In the genomic region with DNA sequence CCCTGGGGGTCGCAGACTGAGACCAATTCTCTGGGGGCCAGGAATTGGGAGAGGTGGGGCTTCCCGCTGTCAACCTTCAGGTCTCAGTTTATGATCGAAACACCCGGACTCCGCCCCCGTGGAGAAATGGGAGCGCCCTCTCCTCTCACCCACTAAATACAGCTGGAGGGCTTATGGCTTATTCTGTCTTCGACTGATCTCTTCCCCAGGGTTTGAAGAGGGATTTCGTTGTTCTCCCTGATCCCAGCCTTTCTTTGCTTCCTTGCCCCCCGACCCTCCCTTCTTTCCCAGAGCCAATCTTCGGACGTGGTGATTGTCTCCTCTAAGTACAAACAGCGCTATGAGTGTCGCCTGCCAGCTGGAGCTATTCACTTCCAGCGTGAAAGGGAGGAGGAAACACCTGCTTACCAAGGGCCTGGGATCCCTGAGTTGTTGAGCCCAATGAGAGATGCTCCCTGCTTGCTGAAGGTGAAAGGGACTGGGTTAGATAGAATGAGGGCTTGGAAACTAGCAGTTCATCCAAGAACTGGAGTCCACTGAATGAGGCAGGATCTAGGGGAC, we compare ENCODE assay signal across 8 cellular contexts. TPM values are rescaled to one million over a fixed set of nuclear protein-coding genes. Genes with fewer than 3 reads are reported as not detected.
DNase-seq lines count a peak whose midpoint lies in the region; ATAC-seq, FAIRE-seq and TF ChIP-seq lines count a peak whose summit lies in the region.

No MANE protein-coding gene starts in this region.

- DNase-seq in GM12891 (ENCODE audit: insufficient read length, low spot score) (no peak), NAMALWA (ENCODE audit: low spot score) (peak; percentile 26), coronary artery (ENCODE audit: low spot score) (no peak), mesendoderm (no peak)
- no peak for DNase-seq in stimulated activated naive CD8-positive, alpha-beta T cell treated with anti-CD3 and anti-CD28 coated beads, Interleukin-15, Interleukin-2, amounts not matched to agents 100 U/mL and 50 U/mL, for 24 hours

- no peak overlapping the region for H2AK5ac ChIP-seq in mesendoderm (ENCODE audit: low read length)

- no peak overlapping the region for H2BK5ac ChIP-seq in mesendoderm (ENCODE audit: low read length)

- H3K4me1 ChIP-seq in mesendoderm (ENCODE audit: control insufficient read depth, low read depth, low read length) = peaks cover 3% of the 10 kb centered on the region

- peak overlapping the region; percentile 96 for H3K56ac ChIP-seq in mesendoderm (ENCODE audit: low read length)

- H4K8ac ChIP-seq in mesendoderm (ENCODE audit: low read depth, low read length) = no peak overlapping the region

- no peak overlapping the region for H3K23ac ChIP-seq in mesendoderm (ENCODE audit: low read length)

- peak overlapping the region; percentile 75 for H3K4me2 ChIP-seq in mesendoderm (ENCODE audit: low read length)

- no peaks in the 10 kb centered on the region for H3K27me3 ChIP-seq in mesendoderm (ENCODE audit: insufficient read depth, low read length, poor library complexity)

- no peak overlapping the region for H3K4ac ChIP-seq in mesendoderm (ENCODE audit: low read depth, low read length)

- peak; percentile 55 for FAIRE-seq in GM12891 (lab: Jason Lieb, UNC)

- peak overlapping the region; percentile 40 to 79 for H3K27ac ChIP-seq in coronary artery
- no peak overlapping the region for H3K27ac ChIP-seq in mesendoderm (ENCODE audit: low read depth, low read length)

- peak overlapping the region; percentile 89 for H3K9ac ChIP-seq in mesendoderm (ENCODE audit: low read length)

- H3K79me2 ChIP-seq in mesendoderm (ENCODE audit: control insufficient read depth, insufficient read depth, low read length) = no peaks in the 10 kb centered on the region

- no peak overlapping the region for H4K5ac ChIP-seq in mesendoderm (ENCODE audit: low read length)

- peak overlapping the region; percentile 88 for H3K4me3 ChIP-seq in coronary artery
- H3K4me3 ChIP-seq in mesendoderm (ENCODE audit: low read length) = peak overlapping the region; percentile 95

- H3K36me3 ChIP-seq in mesendoderm (ENCODE audit: control insufficient read depth, insufficient read depth, low read length) = no peaks in the 10 kb centered on the region

- ATAC-seq in GM18502 (IDR thresholded peaks at IDR 0.05; ENCODE audit: poor library complexity, unreplicated experiment) = no peak
- ATAC-seq in HG02610 (IDR thresholded peaks at IDR 0.05; ENCODE audit: unreplicated experiment) = no peak
- ATAC-seq in GM18858 (IDR thresholded peaks at IDR 0.05; ENCODE audit: unreplicated experiment) = no peak
- no peak for ATAC-seq in stimulated activated naive CD8-positive, alpha-beta T cell treated with anti-CD3 and anti-CD28 coated beads, Interleukin-15, Interleukin-2, amounts not matched to agents 100 U/mL and 50 U/mL, for 24 hours

- WGBS in mesendoderm (ENCODE audit: extremely low coverage, insufficient coverage, low lambda C conversion rate) = no CpG with 5 or more reads among the region's 15 CpGs

- TF ChIP-seq POLR2A in GM12891 (IDR thresholded peaks at IDR 0.05; ENCODE audit: low read depth, low read length) = no peak

- TF ChIP-seq CTCF in coronary artery (IDR thresholded peaks at IDR 0.05) = no peak

- H3K18ac ChIP-seq in mesendoderm (ENCODE audit: low read length) = no peak overlapping the region

- H2BK15ac ChIP-seq in mesendoderm (replicated peaks; ENCODE audit: low read depth) = no peak overlapping the region

- H3K79me1 ChIP-seq in mesendoderm (ENCODE audit: low read length) = peaks cover 1% of the 10 kb centered on the region

- H2BK120ac ChIP-seq in mesendoderm (ENCODE audit: low read depth, low read length) = no peak overlapping the region

TF ChIP-seq in GM12891, 5 proteins besides CTCF, POLR2A, EP300 and RAD21:
- TF ChIP-seq SPI1 (IDR thresholded peaks at IDR 0.05; ENCODE audit: low read depth, low read length) (no peak), PAX5 (IDR thresholded peaks at IDR 0.05; ENCODE audit: insufficient read depth, low read length, severe bottlenecking) (no peak), TAF1 (IDR thresholded peaks at IDR 0.05; ENCODE audit: low read depth, low read length) (no peak), POU2F2 (IDR thresholded peaks at IDR 0.05; ENCODE audit: low read depth, low read length) (no peak), POLR2AphosphoS5 (IDR thresholded peaks at IDR 0.05; ENCODE audit: low read depth, low read length) (no peak)

RNA-seq across cellular contexts. Expression of gene OS9, which starts 0.6 kb away (rescaled TPM):
- 69.5 TPM for polyA plus RNA-seq in GM12891 (2012; ENCODE audit: low read depth, missing spikeins)
- 50.4 TPM for polyA plus RNA-seq in mesendoderm (2013, experiment 1 of 2)
- polyA plus RNA-seq in mesendoderm (2013, experiment 2 of 2) = 48.8 TPM

RNA-seq across cellular contexts. Expression of gene AGAP2, which starts 44.0 kb away (rescaled TPM):
- polyA plus RNA-seq in GM12891 (2012; ENCODE audit: low read depth, missing spikeins) = 6.3 TPM
- 0.60 TPM for polyA plus RNA-seq in mesendoderm (2013, experiment 1 of 2)
- polyA plus RNA-seq in mesendoderm (2013, experiment 2 of 2) = 0.39 TPM

RNA-seq across cellular contexts. Expression of gene TSPAN31, which starts 50.3 kb away (rescaled TPM):
- 24.1 TPM for polyA plus RNA-seq in GM12891 (2012; ENCODE audit: low read depth, missing spikeins)
- 5.8 TPM for polyA plus RNA-seq in mesendoderm (2013, experiment 1 of 2)
- 6.5 TPM for polyA plus RNA-seq in mesendoderm (2013, experiment 2 of 2)

RNA-seq across cellular contexts. Expression of gene CDK4, which starts 57.6 kb away (rescaled TPM):
- polyA plus RNA-seq in GM12891 (2012; ENCODE audit: low read depth, missing spikeins) = 100 TPM
- 159 TPM for polyA plus RNA-seq in mesendoderm (2013, experiment 1 of 2)
- polyA plus RNA-seq in mesendoderm (2013, experiment 2 of 2) = 158 TPM
